8 cellular contexts compared by ENCODE assay signal in the genomic region with DNA sequence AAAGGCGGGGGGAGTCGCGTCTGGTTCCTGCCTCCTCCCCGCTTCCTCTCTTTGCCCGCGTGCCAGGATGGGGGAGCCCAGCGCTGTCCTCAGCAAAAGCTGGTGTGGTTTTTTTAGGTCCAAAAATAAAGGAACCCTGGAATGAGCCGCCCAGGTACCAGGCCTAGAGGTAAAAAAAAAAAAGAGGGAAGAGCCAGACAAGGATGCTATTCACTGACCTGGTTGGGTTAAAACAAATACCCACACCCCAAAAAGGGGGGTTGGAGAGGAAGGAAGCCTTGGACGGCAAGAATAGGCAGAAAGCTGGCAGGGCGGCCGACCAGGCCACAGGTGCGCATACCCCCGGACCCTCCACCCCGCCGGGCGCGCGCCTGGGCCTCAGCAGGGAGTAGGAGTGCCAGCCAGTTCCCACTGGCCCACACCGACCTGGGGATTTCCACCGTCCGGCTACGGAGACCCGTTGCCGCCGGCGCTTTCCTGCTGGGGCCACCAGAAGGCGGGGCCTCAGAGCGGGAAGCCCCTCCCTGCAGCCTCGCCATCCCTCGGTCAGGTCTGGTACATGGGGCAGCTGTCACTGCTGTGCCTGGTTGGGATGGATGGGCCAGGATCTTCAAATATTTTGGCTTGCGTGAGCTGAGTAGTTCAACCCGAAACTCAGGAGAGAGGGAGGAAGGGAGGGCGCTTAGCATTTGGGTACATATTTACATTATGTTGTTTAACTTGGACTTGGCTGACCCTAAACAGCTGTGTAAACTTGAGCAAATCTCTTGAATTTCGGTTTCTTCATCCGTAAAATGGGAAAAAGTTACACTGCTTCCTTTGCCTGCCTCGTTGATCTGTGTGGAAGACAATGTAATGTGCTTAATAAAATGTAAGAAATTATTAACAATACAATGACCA. TPM values are rescaled to one million over a fixed set of nuclear protein-coding genes. Genes with fewer than 3 reads are reported as not detected.
DNase-seq lines count a peak whose midpoint lies in the region; ATAC-seq and TF ChIP-seq lines count a peak whose summit lies in the region.

No MANE protein-coding gene starts in this region.

- H3K4me1 ChIP-seq in thymus (ENCODE audit: control insufficient read depth, insufficient read depth, low read length): peaks cover 68% of the 10 kb centered on the region

- H3K4me3 ChIP-seq in foreskin fibroblast (ENCODE audit: low read depth in 1 of 2, low read length in 2 of 2) (peak overlapping the region; percentile 52 to 70), thymus (ENCODE audit: low read length) (peak overlapping the region; percentile 62)

- peak overlapping the region; percentile 97 to 99 (median 98) for H3K27ac Mint-ChIP-seq in IgD-negative memory B cell

- WGBS in thymus: 4% methylated on average over 36 of the region's 36 CpGs

- no peak for TF ChIP-seq CTCF in foreskin fibroblast (IDR thresholded peaks at IDR 0.05; ENCODE audit: low read depth, low read length)

- ATAC-seq in GM21576 (IDR thresholded peaks at IDR 0.05; ENCODE audit: unreplicated experiment): peak; percentile 68

- H3K4me1 Mint-ChIP-seq in IgD-negative memory B cell: peaks cover 29 to 43% (median 41%) of the 10 kb centered on the region in 3 donors

- peak overlapping the region; percentile 86 to 97 (median 95) for H3K4me3 Mint-ChIP-seq in IgD-negative memory B cell

- H3K27me3 ChIP-seq in thymus (ENCODE audit: control insufficient read depth, insufficient read depth): no peaks in the 10 kb centered on the region

- no peaks in the 10 kb centered on the region for H3K9me3 ChIP-seq in thymus (ENCODE audit: control insufficient read depth)

- no peaks in the 10 kb centered on the region for H3K36me3 Mint-ChIP-seq in IgD-negative memory B cell

- H3K9me3 Mint-ChIP-seq in IgD-negative memory B cell: no peaks in the 10 kb centered on the region

- DNase-seq in DMS79 treated with DMSO at 0.1 percent for 48 hours (lab: John Stamatoyannopoulos, UW): peak; percentile 93
- peak; percentile 91 for DNase-seq in RPMI7951 (ENCODE audit: low read depth)
- peak; percentile 81 for DNase-seq in activated gamma-delta T cell (lab: John Stamatoyannopoulos, UW)
- peak; percentile 88 to 93 for DNase-seq in foreskin fibroblast
- peak in 43 of 56 donors; percentile 16 to 76 (median 49) for DNase-seq in nucleus accumbens (lab: John Stamatoyannopoulos, UW)

- H3K27me3 Mint-ChIP-seq in IgD-negative memory B cell: no peaks in the 10 kb centered on the region

- H3K36me3 ChIP-seq in thymus (ENCODE audit: control insufficient read depth, insufficient read depth): no peaks in the 10 kb centered on the region

- peak overlapping the region; percentile 96 for H3K27ac ChIP-seq in thymus (ENCODE audit: low read depth)

RNA-seq across cellular contexts. Expression of a gene that starts 5.4 kb away (rescaled TPM):
- 2.6 TPM for polyA plus RNA-seq in IgD-negative memory B cell
- total RNA-seq in RPMI7951 (2014; rRNA removed; shearing (Covaris generic)): 16.6 and 23.2 TPM in 2 replicates
- 13.3 TPM for polyA plus RNA-seq in thymus

Comparison
In these comparisons a context has a peak if more than half of its experiments do, and no peak if none do; other contexts are left out.
1. Peak in every context shown above with its lines: DNase-seq, ATAC-seq, H3K4me3 ChIP-seq and H3K27ac ChIP-seq.